In genomic region chr5:145340099-145340498, GRCh38 we compare ENCODE assay signal across 34 cellular contexts.
"Had no signal": no experiment of that assay in that cellular context is flagged by ENCODE, and none has a peak within 500 bp of the region (broad histone marks: within the 10 kb centered on the region; RNA-seq: fewer than 3 reads in every experiment).

No MANE protein-coding gene starts in this region.

- H3K4me3 Mint-ChIP-seq: activated B cell treated with CpG ODN at 0.5 μM for 24 hours; activated CD4-positive, alpha-beta memory T cell treated with anti-CD3 and anti-CD28 coated beads, Interleukin-2, amount 10 ng/mL, durations not matched to agents 7 days and 5 days; activated CD8-positive, alpha-beta memory T cell treated with anti-CD3 and anti-CD28 coated beads, Interleukin-2, amount 10 ng/mL, durations not matched to agents 7 days and 5 days; activated naive CD4-positive, alpha-beta T cell treated with anti-CD3 and anti-CD28 coated beads, Interleukin-2, amount 10 ng/mL, durations not matched to agents 7 days and 5 days; activated naive CD8-positive, alpha-beta T cell; activated naive CD8-positive, alpha-beta T cell treated with anti-CD3 and anti-CD28 coated beads, Interleukin-2, amount 50 U/mL, for 24 hours; brain had no signal

- H3K9me3 ChIP-seq: Peyer's patch had no signal

- H3K4me3 ChIP-seq: Peyer's patch had no signal

- H3K36me3 Mint-ChIP-seq: activated CD8-positive, alpha-beta memory T cell treated with anti-CD3 and anti-CD28 coated beads, Interleukin-2, amount 10 ng/mL, durations not matched to agents 7 days and 5 days; activated naive CD4-positive, alpha-beta T cell treated with anti-CD3 and anti-CD28 coated beads, Interleukin-2, amount 10 ng/mL, durations not matched to agents 7 days and 5 days; activated naive CD8-positive, alpha-beta T cell; brain had no signal

- H3K27me3 ChIP-seq: Peyer's patch had no signal

- ATAC-seq: activated CD8-positive, alpha-beta memory T cell treated with anti-CD3 and anti-CD28 coated beads, Interleukin-2, amount 10 ng/mL, durations not matched to agents 7 days and 5 days; activated naive CD8-positive, alpha-beta T cell treated with anti-CD3 and anti-CD28 coated beads, Interleukin-2, amount 50 U/mL, for 24 hours; PC-3 had no signal

- H3K36me3 ChIP-seq: Peyer's patch had no signal

- DNase-seq: activated B cell treated with CpG ODN at 0.5 μM for 24 hours; activated CD4-positive, alpha-beta memory T cell treated with anti-CD3 and anti-CD28 coated beads, Interleukin-2, amount 10 ng/mL, durations not matched to agents 7 days and 5 days; activated CD4-positive, alpha-beta T cell treated with anti-CD3 and anti-CD28 coated beads for 1 hour; activated CD4-positive, alpha-beta T cell treated with anti-CD3 and anti-CD28 coated beads for 48 hours; activated CD8-positive, alpha-beta memory T cell treated with anti-CD3 and anti-CD28 coated beads for 24 hours; activated CD8-positive, alpha-beta memory T cell treated with anti-CD3 and anti-CD28 coated beads, Interleukin-2, amount 10 ng/mL, durations not matched to agents 7 days and 5 days; activated CD8-positive, alpha-beta memory T cell treated with anti-CD3 and anti-CD28 coated beads, Interleukin-2, amount 50 U/mL, for 48 hours; activated effector memory CD4-positive, alpha-beta T cell treated with Interleukin-2 at 50 U/mL for 16 hours; activated naive CD4-positive, alpha-beta T cell treated with anti-CD3 and anti-CD28 coated beads, Interleukin-2, amount 10 ng/mL, durations not matched to agents 7 days and 5 days; activated naive CD8-positive, alpha-beta T cell treated with anti-CD3 and anti-CD28 coated beads, Interleukin-2, amount 50 U/mL, for 24 hours; activated T-cell treated with anti-CD3 and anti-CD28 coated beads, Interleukin-2, amount 50 U/mL, for 48 hours; anterior cingulate cortex; central memory CD4-positive, alpha-beta T cell; NCI-H1105; NCI-H1417 treated with DMSO at 0.1 percent for 48 hours; NCI-H187 treated with DMSO at 0.1 percent for 48 hours; NCI-H2081; NCI-H2171 treated with DMSO at 0.1 percent for 48 hours; NCI-H2227 treated with DMSO at 0.1 percent for 48 hours; NCI-H446; NCI-H524; NCI-H69; NCI-H82; PC-3; Peyer's patch; RPMI8226; SIG-M5; SW 1271; T-helper 1 cell; T-helper 2 cell; T-helper 9 cell had no signal

- H3K4me1 Mint-ChIP-seq: activated B cell treated with CpG ODN at 0.5 μM for 24 hours; activated CD4-positive, alpha-beta memory T cell treated with anti-CD3 and anti-CD28 coated beads, Interleukin-2, amount 10 ng/mL, durations not matched to agents 7 days and 5 days; activated CD8-positive, alpha-beta memory T cell treated with anti-CD3 and anti-CD28 coated beads, Interleukin-2, amount 10 ng/mL, durations not matched to agents 7 days and 5 days; activated naive CD4-positive, alpha-beta T cell treated with anti-CD3 and anti-CD28 coated beads, Interleukin-2, amount 10 ng/mL, durations not matched to agents 7 days and 5 days; activated naive CD8-positive, alpha-beta T cell treated with anti-CD3 and anti-CD28 coated beads, Interleukin-2, amount 50 U/mL, for 24 hours; brain had no signal

- H3K4me1 ChIP-seq: Peyer's patch had no signal

- H3K27ac ChIP-seq: Peyer's patch, VCaP had no signal

- H3K27ac Mint-ChIP-seq: activated B cell treated with CpG ODN at 0.5 μM for 24 hours; activated CD4-positive, alpha-beta memory T cell treated with anti-CD3 and anti-CD28 coated beads, Interleukin-2, amount 10 ng/mL, durations not matched to agents 7 days and 5 days; activated CD8-positive, alpha-beta memory T cell treated with anti-CD3 and anti-CD28 coated beads, Interleukin-2, amount 10 ng/mL, durations not matched to agents 7 days and 5 days; activated naive CD4-positive, alpha-beta T cell treated with anti-CD3 and anti-CD28 coated beads, Interleukin-2, amount 10 ng/mL, durations not matched to agents 7 days and 5 days; activated naive CD8-positive, alpha-beta T cell; activated naive CD8-positive, alpha-beta T cell treated with anti-CD3 and anti-CD28 coated beads, Interleukin-2, amount 50 U/mL, for 24 hours; brain had no signal
